ENCODE assay signal across 9 cellular contexts in genomic region chr11:45872513-45873356, GRCh38. TPM values are rescaled to one million over a fixed set of nuclear protein-coding genes. Genes with fewer than 3 reads are reported as not detected.
DNase-seq lines count a peak whose midpoint lies in the region; ATAC-seq and TF ChIP-seq lines count a peak whose summit lies in the region.
"Had no signal": no experiment of that assay in that cellular context is flagged by ENCODE, and none has a peak within 500 bp of the region (broad histone marks: within the 10 kb centered on the region; RNA-seq: fewer than 3 reads in every experiment).

No MANE protein-coding gene starts in this region.

- DNase-seq in AG08396 (ENCODE audit: low spot score) = peak; percentile 82
- DNase-seq in GM12864 (ENCODE audit: low read depth) = no peak
- peak; percentile 74 to 83 for DNase-seq in NCI-H2081 (lab: John Stamatoyannopoulos, UW)
- peak; percentile 35 for DNase-seq in activated CD4-positive, CD25-positive, alpha-beta regulatory T cell treated with anti-CD3 and anti-CD28 coated beads, Interleukin-2, amount 50 U/mL, for 72 hours
- peak; percentile 64 for DNase-seq in fibroblast of peridontal ligament (ENCODE audit: extremely low read depth)
- peak; percentile 89 for DNase-seq in neural progenitor cell (ENCODE audit: low spot score)

- peaks cover 4% of the 10 kb centered on the region for H3F3A ChIP-seq in neural progenitor cell (ENCODE audit: low read depth)

- H2AFZ ChIP-seq in neural progenitor cell (replicated peaks) = no peak overlapping the region

- H3K9ac ChIP-seq in neural progenitor cell = no peak overlapping the region

- peak; percentile 64 for TF ChIP-seq CTCF in GM12864 (IDR thresholded peaks at IDR 0.05; ENCODE audit: low read depth, low read length, missing control alignments)
- TF ChIP-seq CTCF in neural progenitor cell (IDR thresholded peaks at IDR 0.05) = peak; percentile 82

- no peak overlapping the region for H3K27ac ChIP-seq in neural progenitor cell

- H3K4me3 ChIP-seq in GM12864 (ENCODE audit: low read depth, low read length) = no peak overlapping the region
- no peak overlapping the region for H3K4me3 ChIP-seq in neural progenitor cell

- H3K27me3 Mint-ChIP-seq in neural progenitor cell (ENCODE audit: insufficient read depth, low read depth) = peaks cover 4% of the 10 kb centered on the region

- no peak overlapping the region for H3K4me2 ChIP-seq in neural progenitor cell

- peaks cover 20% of the 10 kb centered on the region for H3K4me1 ChIP-seq in neural progenitor cell

- no peak overlapping the region for H3K4me3 Mint-ChIP-seq in neural progenitor cell

- H3K9me3 ChIP-seq in neural progenitor cell (ENCODE audit: low read depth) = no peaks in the 10 kb centered on the region

- H3K4me1 Mint-ChIP-seq in neural progenitor cell = peaks cover 14% of the 10 kb centered on the region

- H3K27me3 ChIP-seq in neural progenitor cell = no peaks in the 10 kb centered on the region

- H4K20me1 ChIP-seq in neural progenitor cell (ENCODE audit: low read depth) = no peaks in the 10 kb centered on the region

- H3K79me2 ChIP-seq in neural progenitor cell (ENCODE audit: low read depth) = no peaks in the 10 kb centered on the region

- peaks cover 17% of the 10 kb centered on the region for H3K36me3 Mint-ChIP-seq in neural progenitor cell

- ATAC-seq in HG02973 (IDR thresholded peaks at IDR 0.05; ENCODE audit: unreplicated experiment) = no peak
- ATAC-seq in GM18858 (IDR thresholded peaks at IDR 0.05; ENCODE audit: unreplicated experiment) = no peak

- H3K9me3 Mint-ChIP-seq in neural progenitor cell = no peaks in the 10 kb centered on the region

- H3K36me3 ChIP-seq in neural progenitor cell = no peaks in the 10 kb centered on the region

- H3K27ac Mint-ChIP-seq in neural progenitor cell = no peak overlapping the region

RNA-seq across cellular contexts. Expression of gene MAPK8IP1, which starts 12.7 kb away (rescaled TPM):
- 3.7 and 11.0 TPM in 2 replicates for total RNA-seq in neural progenitor cell (ENCODE audit: low replicate concordance)

RNA-seq across cellular contexts. Expression of gene CRY2, which starts 25.5 kb away (rescaled TPM):
- total RNA-seq in neural progenitor cell (ENCODE audit: low replicate concordance) = 15.8 and 18.7 TPM in 2 replicates

RNA-seq across cellular contexts. Expression of gene FREY1, which starts 34.3 kb away (rescaled TPM):
- 0.99 TPM in 1 of 2 replicates, not detected in the other for total RNA-seq in neural progenitor cell (ENCODE audit: low replicate concordance)

RNA-seq across cellular contexts. Expression of gene PEX16, which starts 44.9 kb away (rescaled TPM):
- 11.6 and 26.5 TPM in 2 replicates for total RNA-seq in neural progenitor cell (ENCODE audit: low replicate concordance)

RNA-seq across cellular contexts. Expression of gene LARGE2, which starts 49.7 kb away (rescaled TPM):
- 5.0 and 13.4 TPM in 2 replicates for total RNA-seq in neural progenitor cell (ENCODE audit: low replicate concordance)
- total RNA-seq: pulmonary artery endothelial cell had no signal
